ENCODE assay signal across 7 cellular contexts in genomic region chr21:46326110-46326703, GRCh38. TPM values are rescaled to one million over a fixed set of nuclear protein-coding genes. Genes with fewer than 3 reads are reported as not detected.
A peak's percentile ranks its signal among the peaks of the same experiment; 100 is the strongest.
DNase-seq lines count a peak whose midpoint lies in the region; ATAC-seq and TF ChIP-seq lines count a peak whose summit lies in the region.

No MANE protein-coding gene starts in this region.

- ATAC-seq in activated T-helper 17 cell treated with anti-CD3 and anti-CD28 coated beads, Interleukin-2, amount 50 U/mL, for 72 hours (replicated peaks), result no peak
- ATAC-seq in natural killer cell treated with Interleukin-12 subunit alpha and Interleukin-12 subunit beta and Interleukin-15 and Interleukin-18, amount 100 ng/mL, for 72 hours, result no peak
- ATAC-seq in HG03565 (IDR thresholded peaks at IDR 0.05; ENCODE audit: unreplicated experiment), result no peak
- ATAC-seq in GM21786 (IDR thresholded peaks at IDR 0.05; ENCODE audit: unreplicated experiment), result no peak

- H3K4me3 Mint-ChIP-seq in activated T-helper 17 cell treated with anti-CD3 and anti-CD28 coated beads, Interleukin-2, amount 50 U/mL, for 72 hours, result peak overlapping the region; percentile 81
- H3K4me3 Mint-ChIP-seq in natural killer cell treated with Interleukin-12 subunit alpha and Interleukin-12 subunit beta and Interleukin-15 and Interleukin-18, amount 100 ng/mL, for 72 hours, result peak overlapping the region; percentile 86

- H3K4me2 ChIP-seq in DOHH2 (ENCODE audit: low read length) (peak overlapping the region; percentile 79), KMS-11 (peak overlapping the region; percentile 88)

- H3K27me3 ChIP-seq in DOHH2 (ENCODE audit: control insufficient read depth, low read length) (no peaks in the 10 kb centered on the region), KMS-11 (ENCODE audit: insufficient read depth, low read depth) (no peaks in the 10 kb centered on the region)

- no peaks in the 10 kb centered on the region for H3K9me3 Mint-ChIP-seq in activated T-helper 17 cell treated with anti-CD3 and anti-CD28 coated beads, Interleukin-2, amount 50 U/mL, for 72 hours
- H3K9me3 Mint-ChIP-seq in natural killer cell treated with Interleukin-12 subunit alpha and Interleukin-12 subunit beta and Interleukin-15 and Interleukin-18, amount 100 ng/mL, for 72 hours, result no peaks in the 10 kb centered on the region

- H2AFZ ChIP-seq in KMS-11 (ENCODE audit: low read depth), result no peak overlapping the region; the same call in 1 of the 2 replicates

- H3K79me2 ChIP-seq in DOHH2 (ENCODE audit: control insufficient read depth, low read length) (peaks cover 90% of the 10 kb centered on the region), KMS-11 (ENCODE audit: insufficient read depth, low read depth) (peaks cover 65% of the 10 kb centered on the region)

- H3K9me3 ChIP-seq in DOHH2 (ENCODE audit: control insufficient read depth, insufficient read depth, low read length), result no peaks in the 10 kb centered on the region

- H3K4me1 ChIP-seq in DOHH2 (ENCODE audit: control insufficient read depth, low read length) (peaks cover 25% of the 10 kb centered on the region), KMS-11 (ENCODE audit: low read depth, poor library complexity, severe bottlenecking) (peaks cover 25% of the 10 kb centered on the region)

- H3F3A ChIP-seq in DOHH2 (ENCODE audit: control insufficient read depth, insufficient read depth), result no peaks in the 10 kb centered on the region

- peaks cover 20% of the 10 kb centered on the region for H3K4me1 Mint-ChIP-seq in activated T-helper 17 cell treated with anti-CD3 and anti-CD28 coated beads, Interleukin-2, amount 50 U/mL, for 72 hours
- peaks cover 20 to 30% of the 10 kb centered on the region in 2 donors for H3K4me1 Mint-ChIP-seq in natural killer cell treated with Interleukin-12 subunit alpha and Interleukin-12 subunit beta and Interleukin-15 and Interleukin-18, amount 100 ng/mL, for 72 hours (ENCODE audit: low read depth in 2 of 2)

- H3K27ac Mint-ChIP-seq in activated T-helper 17 cell treated with anti-CD3 and anti-CD28 coated beads, Interleukin-2, amount 50 U/mL, for 72 hours, result peak overlapping the region; percentile 28
- peak overlapping the region in 1 of 2 donors; percentile 61 for H3K27ac Mint-ChIP-seq in natural killer cell treated with Interleukin-12 subunit alpha and Interleukin-12 subunit beta and Interleukin-15 and Interleukin-18, amount 100 ng/mL, for 72 hours

- H3K27ac ChIP-seq in DOHH2 (ENCODE audit: low read depth, low read length) (no peak overlapping the region), KMS-11 (peak overlapping the region; percentile 82; the same call in 1 of the 2 replicates)

- H3K27me3 Mint-ChIP-seq in activated T-helper 17 cell treated with anti-CD3 and anti-CD28 coated beads, Interleukin-2, amount 50 U/mL, for 72 hours, result no peaks in the 10 kb centered on the region
- no peaks in the 10 kb centered on the region for H3K27me3 Mint-ChIP-seq in natural killer cell treated with Interleukin-12 subunit alpha and Interleukin-12 subunit beta and Interleukin-15 and Interleukin-18, amount 100 ng/mL, for 72 hours

- no peaks in the 10 kb centered on the region for H3K9me2 ChIP-seq in DOHH2 (replicated peaks; ENCODE audit: control insufficient read depth, low read length)

- peaks cover 71% of the 10 kb centered on the region for H3K36me3 Mint-ChIP-seq in activated T-helper 17 cell treated with anti-CD3 and anti-CD28 coated beads, Interleukin-2, amount 50 U/mL, for 72 hours (ENCODE audit: low read depth)
- peaks cover 17% of the 10 kb centered on the region for H3K36me3 Mint-ChIP-seq in natural killer cell treated with Interleukin-12 subunit alpha and Interleukin-12 subunit beta and Interleukin-15 and Interleukin-18, amount 100 ng/mL, for 72 hours

- H4K20me1 ChIP-seq in DOHH2 (ENCODE audit: control insufficient read depth, insufficient read depth, low read depth, low read length) (peaks cover 11% of the 10 kb centered on the region), KMS-11 (ENCODE audit: insufficient read depth) (peaks cover 6% of the 10 kb centered on the region)

- TF ChIP-seq CTCF in DOHH2 (IDR thresholded peaks at IDR 0.05; ENCODE audit: low read depth, low read length, poor library complexity, severe bottlenecking) (no peak), KMS-11 (conservative IDR thresholded peaks at IDR 0.05; ENCODE audit: low read depth, low read length) (no peak)

- H3K36me3 ChIP-seq in DOHH2 (ENCODE audit: control insufficient read depth, low read length), result peaks cover 73% of the 10 kb centered on the region
- peaks cover 4% of the 10 kb centered on the region; the same call in 1 of the 2 replicates for H3K36me3 ChIP-seq in KMS-11 (ENCODE audit: insufficient read depth)

- DNase-seq in natural killer cell treated with Interleukin-12 subunit alpha and Interleukin-12 subunit beta and Interleukin-15 and Interleukin-18, amount 100 ng/mL, for 72 hours (ENCODE audit: low spot score), result no peak
- no peak for DNase-seq in cortex of kidney (lab: John Stamatoyannopoulos, UW)

- H3K9ac ChIP-seq in KMS-11, result peak overlapping the region; percentile 74; the same call in 1 of the 2 replicates

- H3K4me3 ChIP-seq in DOHH2 (ENCODE audit: low read length) (peak overlapping the region; percentile 88), KMS-11 (IDR thresholded peaks at IDR 0.05; ENCODE audit: insufficient read depth, low read depth, low read length) (no peak overlapping the region)

RNA-seq across cellular contexts. Expression of gene PCNT, which starts 2.3 kb away (rescaled TPM):
- 10 to 100 TPM; 44.8 to 70.9 TPM for total RNA-seq in activated T-helper 17 cell treated with anti-CD3 and anti-CD28 coated beads, Interleukin-2, amount 50 U/mL, for 72 hours
- 100 to 1,000 TPM in 1 of 2 donors, 10 to 100 TPM in 1; 58.1 to 120 TPM for total RNA-seq in natural killer cell treated with Interleukin-12 subunit alpha and Interleukin-12 subunit beta and Interleukin-15 and Interleukin-18, amount 100 ng/mL, for 72 hours

RNA-seq across cellular contexts. Expression of gene C21orf58, which starts 2.5 kb away (rescaled TPM):
- total RNA-seq in activated T-helper 17 cell treated with anti-CD3 and anti-CD28 coated beads, Interleukin-2, amount 50 U/mL, for 72 hours, result 10 to 100 TPM; 21.4 to 24.3 TPM
- 10 to 100 TPM; 12.3 to 49.3 TPM for total RNA-seq in natural killer cell treated with Interleukin-12 subunit alpha and Interleukin-12 subunit beta and Interleukin-15 and Interleukin-18, amount 100 ng/mL, for 72 hours

RNA-seq across cellular contexts. Expression of gene YBEY, which starts 40.1 kb away (rescaled TPM):
- total RNA-seq in activated T-helper 17 cell treated with anti-CD3 and anti-CD28 coated beads, Interleukin-2, amount 50 U/mL, for 72 hours, result 10 to 100 TPM in 1 of 2 donors, 1 to 10 TPM in 1; 7.0 to 14.8 TPM
- total RNA-seq in natural killer cell treated with Interleukin-12 subunit alpha and Interleukin-12 subunit beta and Interleukin-15 and Interleukin-18, amount 100 ng/mL, for 72 hours, result 10 to 100 TPM in 1 of 2 donors, 1 to 10 TPM in 1; 8.1 to 10.9 TPM

RNA-seq across cellular contexts. Expression of gene MCM3AP, which starts 40.8 kb away (rescaled TPM):
- 100 to 1,000 TPM; 105 to 118 TPM for total RNA-seq in activated T-helper 17 cell treated with anti-CD3 and anti-CD28 coated beads, Interleukin-2, amount 50 U/mL, for 72 hours
- total RNA-seq in natural killer cell treated with Interleukin-12 subunit alpha and Interleukin-12 subunit beta and Interleukin-15 and Interleukin-18, amount 100 ng/mL, for 72 hours, result 100 to 1,000 TPM; 161 to 193 TPM
